21 cellular contexts compared by ENCODE assay signal in genomic region chr7:27910341-27910740, GRCh38.
DNase-seq lines count a peak whose midpoint lies in the region; ATAC-seq, FAIRE-seq and TF ChIP-seq lines count a peak whose summit lies in the region.
"Had no signal": no experiment of that assay in that cellular context is flagged by ENCODE, and none has a peak within 500 bp of the region (broad histone marks: within the 10 kb centered on the region; RNA-seq: fewer than 3 reads in every experiment).

No MANE protein-coding gene starts in this region.

- H3K4me1 ChIP-seq in IMR-90 (ENCODE audit: control insufficient read depth, insufficient read depth, low read length) (peaks cover 3% of the 10 kb centered on the region), endodermal cell (ENCODE audit: control insufficient read depth, insufficient read depth, low read length) (peaks cover 3% of the 10 kb centered on the region), mesendoderm (ENCODE audit: control insufficient read depth, low read depth, low read length) (peaks cover 3% of the 10 kb centered on the region)
- H3K4me1 ChIP-seq: esophagus squamous epithelium, left lung, suprapubic skin had no signal

- H3K18ac ChIP-seq in IMR-90 (ENCODE audit: low read depth, low read length) (no peak overlapping the region), mesendoderm (ENCODE audit: low read length) (peak overlapping the region; percentile 14)

- H3K4me1 Mint-ChIP-seq in endodermal cell, result peaks cover 63% of the 10 kb centered on the region

- peaks cover 7% of the 10 kb centered on the region; the same call in 1 of the 2 replicates for H4K20me1 ChIP-seq in IMR-90 (ENCODE audit: insufficient read depth, low read length)

- no peaks in the 10 kb centered on the region for H3K27me3 Mint-ChIP-seq in endodermal cell (ENCODE audit: insufficient read depth)

- H4K5ac ChIP-seq in IMR-90 (ENCODE audit: low read depth, low read length) (no peak overlapping the region), mesendoderm (ENCODE audit: low read length) (no peak overlapping the region)

- H3K4me3 Mint-ChIP-seq in endodermal cell, result peak overlapping the region; percentile 13

- BruUV-seq in IMR-90 (replicated peaks; lab: Mats Ljungman, UMichigan), result no TSS peak

- H4K8ac ChIP-seq in IMR-90 (ENCODE audit: low read depth in 2 of 2, low read length in 2 of 2) (no peak overlapping the region), mesendoderm (ENCODE audit: low read depth, low read length) (no peak overlapping the region)

- H2BK120ac ChIP-seq in IMR-90 (ENCODE audit: low read depth, low read length) (no peak overlapping the region), mesendoderm (ENCODE audit: low read depth, low read length) (no peak overlapping the region)

- dilution Hi-C loops in IMR-90 (cut with HindIII; ENCODE audit: low sequenced_read_pairs, unreplicated experiment), result no loop called here

- H2AFZ ChIP-seq in IMR-90 (replicated peaks; ENCODE audit: low read length, poor library complexity), result no peak overlapping the region

- 71% methylated on average over 2 of the region's 3 CpGs; no CpG with 5 or more reads in 1 of the 2 experiments for WGBS in IMR-90 (ENCODE audit: extremely low coverage in 2 of 2, insufficient read length in 1 of 2), 2 experiments
- 39 to 80% methylated on average over 1 to 3 of the region's 3 CpGs for WGBS in endodermal cell (ENCODE audit: insufficient coverage in 1 of 2, insufficient read length in 1 of 2), 2 experiments
- WGBS in mesendoderm (ENCODE audit: extremely low coverage, insufficient coverage, low lambda C conversion rate), result no CpG with 5 or more reads among the region's 3 CpGs

- H3K9me3 Mint-ChIP-seq in endodermal cell, result no peaks in the 10 kb centered on the region

- H3K9ac ChIP-seq in IMR-90 (ENCODE audit: low read depth, low read length), result no peak overlapping the region
- no peak overlapping the region for H3K9ac ChIP-seq in endodermal cell (ENCODE audit: extremely low read depth, low read length, poor library complexity, severe bottlenecking)
- H3K9ac ChIP-seq in mesendoderm (ENCODE audit: low read length), result no peak overlapping the region

- H3K4ac ChIP-seq in IMR-90 (ENCODE audit: low read depth, low read length) (no peak overlapping the region), mesendoderm (ENCODE audit: low read depth, low read length) (no peak overlapping the region)

- TF ChIP-seq RAD21 in IMR-90 (IDR thresholded peaks at IDR 0.05; ENCODE audit: low read length), result no peak

- no peak overlapping the region for H2BK20ac ChIP-seq in IMR-90 (ENCODE audit: low read depth, low read length)

- H3K9me3 ChIP-seq in IMR-90 (ENCODE audit: control insufficient read depth, insufficient read depth, low read length), result no peaks in the 10 kb centered on the region
- no peaks in the 10 kb centered on the region for H3K9me3 ChIP-seq in endodermal cell (ENCODE audit: control insufficient read depth, low read length)
- H3K9me3 ChIP-seq: esophagus squamous epithelium, left lung, ovary, suprapubic skin had no signal

- CTCF ChIA-PET in IMR-90 (lab: Yijun Ruan, JAX), result interaction anchor here (0.6 kb wide), 1 partner anchor 127 kb away, joined by 3 read pairs; no protein-coding TSS in a partner anchor

- H3K14ac ChIP-seq in IMR-90 (replicated peaks; ENCODE audit: low read depth, low read length), result no peak overlapping the region

- H3K4me2 ChIP-seq in IMR-90 (ENCODE audit: low read depth, low read length) (no peak overlapping the region), mesendoderm (ENCODE audit: low read length) (no peak overlapping the region)

- peaks cover 3% of the 10 kb centered on the region; the same call in 1 of the 2 replicates for H3K9me1 ChIP-seq in IMR-90 (ENCODE audit: insufficient read depth, low read length)

- H3K27me3 ChIP-seq in IMR-90 (ENCODE audit: control insufficient read depth, insufficient read depth, low read length) (no peaks in the 10 kb centered on the region), endodermal cell (ENCODE audit: control insufficient read depth, insufficient read depth, low read length, poor library complexity, severe bottlenecking) (no peaks in the 10 kb centered on the region), mesendoderm (ENCODE audit: insufficient read depth, low read length, poor library complexity) (no peaks in the 10 kb centered on the region)
- H3K27me3 ChIP-seq: esophagus squamous epithelium, left lung, ovary, suprapubic skin had no signal

- FAIRE-seq in D721Med (lab: Jason Lieb, UNC), result peak; percentile 90
- FAIRE-seq: GM12878 had no signal

- intact Hi-C loops in IMR-90 (cut with micrococcal nuclease), result no loop called here
- intact Hi-C loops in left colon (cut with DNase I, micrococcal nuclease), result no loop called here

- H2AK9ac ChIP-seq in IMR-90 (replicated peaks; ENCODE audit: low read depth, low read length, poor library complexity), result no peak overlapping the region

- H2AK5ac ChIP-seq in IMR-90 (ENCODE audit: low read depth, low read length) (no peak overlapping the region), mesendoderm (ENCODE audit: low read length) (no peak overlapping the region)

- no peak overlapping the region for H4K91ac ChIP-seq in IMR-90 (ENCODE audit: insufficient read depth, low read depth, low read length)

- no peaks in the 10 kb centered on the region for H3K79me2 ChIP-seq in mesendoderm (ENCODE audit: control insufficient read depth, insufficient read depth, low read length)

- POLR2A ChIA-PET in IMR-90 (lab: Charles Lee; ENCODE audit: unreplicated experiment), result no interaction called here

- H3K23ac ChIP-seq in IMR-90 (ENCODE audit: low read depth, low read length) (no peak overlapping the region), mesendoderm (ENCODE audit: low read length) (no peak overlapping the region)

- TF ChIP-seq POLR2A in IMR-90 (IDR thresholded peaks at IDR 0.05; ENCODE audit: low read depth, low read length), result no peak

- H3K27ac Mint-ChIP-seq in endodermal cell, result peak overlapping the region; percentile 55

- H3K4me3 ChIP-seq in IMR-90 (ENCODE audit: insufficient read depth, low read depth, low read length) (no peak overlapping the region), endodermal cell (ENCODE audit: low read length) (no peak overlapping the region), mesendoderm (ENCODE audit: low read length) (no peak overlapping the region)
- H3K4me3 ChIP-seq: esophagus squamous epithelium, GM12878, left lung, ovary, suprapubic skin had no signal

- H3K79me1 ChIP-seq in IMR-90 (ENCODE audit: low read depth in 1 of 2, low read length in 2 of 2) (peaks cover 0 to 20% of the 10 kb centered on the region in 2 experiments; a peak in 2 of 4 replicates), mesendoderm (ENCODE audit: low read length) (no peaks in the 10 kb centered on the region)

- H3K56ac ChIP-seq in IMR-90 (ENCODE audit: extremely low read depth, insufficient read depth, low read length) (no peak overlapping the region), mesendoderm (ENCODE audit: low read length) (no peak overlapping the region)

- no peaks in the 10 kb centered on the region for H3K36me3 Mint-ChIP-seq in endodermal cell (ENCODE audit: low read depth)

- ATAC-seq in IMR-90 (ENCODE audit: low read depth), result peak; percentile 94
- no peak for ATAC-seq in left colon
- ATAC-seq in HG03442 (IDR thresholded peaks at IDR 0.05; ENCODE audit: unreplicated experiment), result no peak
- ATAC-seq: GM12878, left lung had no signal

- H2BK5ac ChIP-seq in IMR-90 (ENCODE audit: low read depth, low read length, poor library complexity, severe bottlenecking) (no peak overlapping the region), mesendoderm (ENCODE audit: low read length) (no peak overlapping the region)

- TF ChIP-seq CTCF in D721Med (IDR thresholded peaks at IDR 0.05; ENCODE audit: insufficient read depth, missing control alignments), result no peak
- no peak for TF ChIP-seq CTCF in IMR-90 (conservative IDR thresholded peaks at IDR 0.05; ENCODE audit: low read depth, low read length)
- TF ChIP-seq CTCF in endodermal cell (conservative IDR thresholded peaks at IDR 0.05), result no peak

- H3K36me3 ChIP-seq in IMR-90 (ENCODE audit: control insufficient read depth, insufficient read depth, low read length) (no peaks in the 10 kb centered on the region), endodermal cell (ENCODE audit: control insufficient read depth, insufficient read depth, low read length) (no peaks in the 10 kb centered on the region), mesendoderm (ENCODE audit: control insufficient read depth, insufficient read depth, low read length) (no peaks in the 10 kb centered on the region)
- H3K36me3 ChIP-seq: esophagus squamous epithelium, left lung, ovary, suprapubic skin had no signal

- DNase-seq in D721Med (ENCODE audit: insufficient read length, low spot score), result peak; percentile 55
- DNase-seq in IMR-90, result peak; percentile 44
- peak; percentile 87 for DNase-seq in endodermal cell
- DNase-seq in mesendoderm, result peak; percentile 89
- no peak for DNase-seq in T-helper 9 cell
- DNase-seq in left colon, result no peak
- DNase-seq in NK-92 (lab: John Stamatoyannopoulos, UW; ENCODE audit: unreplicated experiment), result no peak
- DNase-seq: activated CD4-positive, alpha-beta T cell treated with anti-CD3 and anti-CD28 coated beads, Interleukin-2, amount 50 U/mL, for 48 hours; activated naive CD4-positive, alpha-beta T cell treated with anti-CD3 and anti-CD28 coated beads, Interleukin-2, amount 50 U/mL, for 16 hours; activated T-cell treated with anti-CD3 and anti-CD28 coated beads, Interleukin-2, amount 50 U/mL, for 1 hour; esophagus squamous epithelium; KBM-7; left lung; NCI-H1048; NCI-H774; ovary; RPMI8226; stimulated activated CD4-positive, alpha-beta T cell treated with anti-CD3 and anti-CD28 coated beads, Interleukin-4, amount 100 ng/mL, for 1 hour had no signal

- no peak overlapping the region for H3K27ac ChIP-seq in IMR-90 (ENCODE audit: insufficient read depth, low read length)
- no peak overlapping the region for H3K27ac ChIP-seq in endodermal cell (ENCODE audit: low read depth, low read length)
- peak overlapping the region; percentile 46 for H3K27ac ChIP-seq in mesendoderm (ENCODE audit: low read depth, low read length)
- H3K27ac ChIP-seq: esophagus squamous epithelium, left lung, ovary, suprapubic skin had no signal

- in situ Hi-C loops in IMR-90 (cut with MboI; ENCODE audit: low sequenced_read_pairs), result no loop called here

- H2BK15ac ChIP-seq in IMR-90 (ENCODE audit: low read depth, low read length) (no peak overlapping the region), mesendoderm (replicated peaks; ENCODE audit: low read depth) (no peak overlapping the region)

TF ChIP-seq in IMR-90, 13 proteins besides CTCF, POLR2A, EP300 and RAD21:
- TF ChIP-seq USF2 (IDR thresholded peaks at IDR 0.05; ENCODE audit: low read depth, low read length), result 0 out of 2 replicates have a peak, but pooled peaks have one; percentile 2
- TF ChIP-seq SMC3 (IDR thresholded peaks at IDR 0.05; ENCODE audit: low read depth, low read length), result no peak

Comparison
In these comparisons a context has a peak if more than half of its experiments do, and no peak if none do; other contexts are left out.
1. DNase-seq: peak in D721Med (single experiment), IMR-90 (single experiment), endodermal cell (single experiment) and mesendoderm (single experiment); none in T-helper 9 cell (single experiment), left colon (0 of 2) and NK-92 (single experiment).